ENCODE assay signal across 16 cellular contexts in genomic region chr9:127293314-127293713, GRCh38.
"Had no signal": no experiment of that assay in that cellular context is flagged by ENCODE, and none has a peak within 500 bp of the region (broad histone marks: within the 10 kb centered on the region; RNA-seq: fewer than 3 reads in every experiment).

No MANE protein-coding gene starts in this region.

- H3K4me1 Mint-ChIP-seq: activated B cell treated with CpG ODN at 0.5 μM for 24 hours; neural crest cell; stimulated activated memory B cell treated with anti-CD40 and anti-IgM and Interleukin-4, amounts not matched to agents 10 μg/mL and 1 μg/mL and 100 μg/mL, for 72 hours; T-cell had no signal

- DNase-seq: activated B cell treated with CpG ODN at 0.5 μM for 24 hours; cerebellar nuclear complex; effector memory CD8-positive, alpha-beta T cell; glutamatergic neuron; left lung; pancreas; spleen; stimulated activated CD4-positive, alpha-beta T cell treated with anti-CD3 and anti-CD28 coated beads, Interleukin-1b, Interleukin-23, amount 100 ng/mL, for 48 hours; T-cell had no signal

- H3K9me3 ChIP-seq: left lung, pancreas, right atrium auricular region, spleen had no signal

- H3K36me3 Mint-ChIP-seq: activated naive CD4-positive, alpha-beta T cell treated with anti-CD3 and anti-CD28 coated beads, Interleukin-2, amount 10 ng/mL, durations not matched to agents 7 days and 5 days; T-cell had no signal

- H3K4me3 Mint-ChIP-seq: activated B cell treated with CpG ODN at 0.5 μM for 24 hours; activated CD4-positive, alpha-beta T cell treated with anti-CD3 and anti-CD28 coated beads, Interleukin-2, amount 10 ng/mL, durations not matched to agents 24 days and 14 days; activated naive CD4-positive, alpha-beta T cell treated with anti-CD3 and anti-CD28 coated beads, Interleukin-2, amount 10 ng/mL, durations not matched to agents 7 days and 5 days; dendritic cell treated with granulocyte-macrophage colony-stimulating factor and Interleukin-4, amounts not matched to agents 40 ng/mL and 50 ng/mL, for 4 days; effector memory CD8-positive, alpha-beta T cell; neural crest cell; stimulated activated memory B cell treated with anti-CD40 and anti-IgM and Interleukin-4, amounts not matched to agents 10 μg/mL and 1 μg/mL and 100 μg/mL, for 72 hours; T-cell had no signal

- H3K9me3 Mint-ChIP-seq: activated B cell treated with CpG ODN at 0.5 μM for 24 hours; activated CD4-positive, alpha-beta T cell treated with anti-CD3 and anti-CD28 coated beads, Interleukin-2, amount 10 ng/mL, durations not matched to agents 24 days and 14 days; activated naive CD4-positive, alpha-beta T cell treated with anti-CD3 and anti-CD28 coated beads, Interleukin-2, amount 10 ng/mL, durations not matched to agents 7 days and 5 days; dendritic cell treated with granulocyte-macrophage colony-stimulating factor and Interleukin-4, amounts not matched to agents 40 ng/mL and 50 ng/mL, for 4 days; effector memory CD8-positive, alpha-beta T cell; neural crest cell; stimulated activated memory B cell treated with anti-CD40 and anti-IgM and Interleukin-4, amounts not matched to agents 10 μg/mL and 1 μg/mL and 100 μg/mL, for 72 hours; T-cell had no signal

- H3K27ac Mint-ChIP-seq: activated B cell treated with CpG ODN at 0.5 μM for 24 hours; activated CD4-positive, alpha-beta T cell treated with anti-CD3 and anti-CD28 coated beads, Interleukin-2, amount 10 ng/mL, durations not matched to agents 24 days and 14 days; activated naive CD4-positive, alpha-beta T cell treated with anti-CD3 and anti-CD28 coated beads, Interleukin-2, amount 10 ng/mL, durations not matched to agents 7 days and 5 days; dendritic cell treated with granulocyte-macrophage colony-stimulating factor and Interleukin-4, amounts not matched to agents 40 ng/mL and 50 ng/mL, for 4 days; effector memory CD8-positive, alpha-beta T cell; stimulated activated memory B cell treated with anti-CD40 and anti-IgM and Interleukin-4, amounts not matched to agents 10 μg/mL and 1 μg/mL and 100 μg/mL, for 72 hours; T-cell had no signal

- H3K4me3 ChIP-seq: left lung, pancreas, right atrium auricular region, SK-N-MC, spleen had no signal

- H3K27me3 Mint-ChIP-seq: activated B cell treated with CpG ODN at 0.5 μM for 24 hours; stimulated activated memory B cell treated with anti-CD40 and anti-IgM and Interleukin-4, amounts not matched to agents 10 μg/mL and 1 μg/mL and 100 μg/mL, for 72 hours had no signal

- H3K27ac ChIP-seq: left lung, SK-N-MC, spleen had no signal

- H3K36me3 ChIP-seq: pancreas, right atrium auricular region, spleen had no signal

- H3K27me3 ChIP-seq: left lung, pancreas, right atrium auricular region, spleen had no signal

- H3K4me1 ChIP-seq: left lung, spleen had no signal
